1 cellular context compared by ENCODE assay signal in genomic region chrX:41118156-41118555, GRCh38.
TF ChIP-seq lines count a peak whose summit lies in the region.

No MANE protein-coding gene starts in this region.

TF ChIP-seq in GM23338, 12 proteins besides CTCF, POLR2A, EP300 and RAD21:
- TF ChIP-seq ZNF331 (CRISPR knock-in tag; IDR thresholded peaks at IDR 0.05; ENCODE audit: low read depth) (no peak), STAT1 (IDR thresholded peaks at IDR 0.05; ENCODE audit: unreplicated experiment) (no peak), POLR2AphosphoS5 (IDR thresholded peaks at IDR 0.05; ENCODE audit: low read depth) (no peak), CREB1 (CRISPR knock-in tag; IDR thresholded peaks at IDR 0.05; ENCODE audit: low read depth) (no peak)
